In genomic region chr1:947958-948357, GRCh38 we compare ENCODE assay signal across 1 cellular context.
TF ChIP-seq lines count a peak whose summit lies in the region.

No MANE protein-coding gene starts in this region.

TF ChIP-seq in HepG2, 621 proteins besides CTCF, POLR2A, EP300 and RAD21:
- TF ChIP-seq FOXM1 (CRISPR knock-in tag; IDR thresholded peaks at IDR 0.05): no peak
- TF ChIP-seq RBFOX2 (IDR thresholded peaks at IDR 0.05; ENCODE audit: low read depth, low read length): 0 out of 2 replicates have a peak, but pooled peaks have one; percentile 33
